ENCODE assay signal across 24 cellular contexts in genomic region chr3:124209426-124209825, GRCh38.
"Had no signal": no experiment of that assay in that cellular context is flagged by ENCODE, and none has a peak within 500 bp of the region (broad histone marks: within the 10 kb centered on the region; RNA-seq: fewer than 3 reads in every experiment).

No MANE protein-coding gene starts in this region.

- H3K9me3 ChIP-seq: gastroesophageal sphincter, heart right ventricle had no signal

- H3K4me1 ChIP-seq: gastroesophageal sphincter had no signal

- H3K27me3 ChIP-seq: gastroesophageal sphincter, heart right ventricle had no signal

- FAIRE-seq: TTC549 had no signal

- H3K36me3 ChIP-seq: gastroesophageal sphincter, heart right ventricle had no signal

- H3K36me3 Mint-ChIP-seq: activated naive CD4-positive, alpha-beta T cell treated with anti-CD3 and anti-CD28 coated beads, Interleukin-2, amount 50 U/mL, for 72 hours; immature natural killer cell had no signal

- H3K4me3 Mint-ChIP-seq: activated CD4-positive, alpha-beta T cell treated with anti-CD3 and anti-CD28 coated beads for 36 hours; activated T-helper 1 cell treated with anti-CD3 and anti-CD28 coated beads, Interleukin-12 subunit alpha, Interleukin-12 subunit beta, Interleukin-2, Interleukin-4 antibody, amounts not matched to agents 30 ng/mL and 10 ng/mL and 1 ng/mL, durations not matched to agents 14 hours and 24 hours and 36 hours; central memory CD8-positive, alpha-beta T cell; immature natural killer cell; nephron progenitor cell; T-helper 2 cell treated with Interferon-gamma antibody and Interleukin-4, amounts not matched to agents 5 μg/mL and 100 μg/mL, for 36 hours had no signal

- H3K27ac ChIP-seq: gastroesophageal sphincter, heart right ventricle had no signal

- H3K27ac Mint-ChIP-seq: activated CD4-positive, alpha-beta T cell treated with anti-CD3 and anti-CD28 coated beads for 36 hours; activated naive CD4-positive, alpha-beta T cell treated with anti-CD3 and anti-CD28 coated beads, Interleukin-2, amount 50 U/mL, for 72 hours; immature natural killer cell; nephron progenitor cell; T-helper 2 cell treated with Interferon-gamma antibody and Interleukin-4, amounts not matched to agents 5 μg/mL and 100 μg/mL, for 36 hours had no signal

- ATAC-seq: activated CD4-positive, alpha-beta T cell treated with anti-CD3 and anti-CD28 coated beads for 36 hours; activated naive CD4-positive, alpha-beta T cell treated with anti-CD3 and anti-CD28 coated beads, Interleukin-2, amount 50 U/mL, for 72 hours; esophagus mucosa; gastroesophageal sphincter; heart right ventricle; left ventricle myocardium superior had no signal

- H3K9me3 Mint-ChIP-seq: activated naive CD4-positive, alpha-beta T cell treated with anti-CD3 and anti-CD28 coated beads, Interleukin-2, amount 50 U/mL, for 72 hours; activated T-helper 1 cell treated with anti-CD3 and anti-CD28 coated beads, Interleukin-12 subunit alpha, Interleukin-12 subunit beta, Interleukin-2, Interleukin-4 antibody, amounts not matched to agents 30 ng/mL and 10 ng/mL and 1 ng/mL, durations not matched to agents 14 hours and 24 hours and 36 hours; central memory CD8-positive, alpha-beta T cell; nephron progenitor cell; T-helper 2 cell treated with Interferon-gamma antibody and Interleukin-4, amounts not matched to agents 5 μg/mL and 100 μg/mL, for 36 hours had no signal

- DNase-seq: activated CD4-positive, alpha-beta T cell treated with anti-CD3 and anti-CD28 coated beads for 36 hours; activated CD4-positive, alpha-beta T cell treated with anti-CD3 and anti-CD28 coated beads, Interleukin-2, amount 50 U/mL, for 48 hours; activated gamma-delta T cell treated with Interleukin-2 at 50 U/mL for 16 hours; amygdala; cortex of kidney; effector CD8-positive, alpha-beta T cell; heart right ventricle; immature natural killer cell; left ventricle myocardium superior; nephron progenitor cell; nucleus accumbens; posterior cingulate gyrus; retina; stimulated activated CD4-positive, alpha-beta T cell treated with anti-CD3 and anti-CD28 coated beads, Interleukin-12 subunit alpha, Interleukin-12 subunit beta, amount 100 ng/mL, for 4 hours; stimulated activated CD4-positive, alpha-beta T cell treated with anti-CD3 and anti-CD28 coated beads, Interleukin-1b, Interleukin-23, amount 100 ng/mL, for 48 hours; stimulated activated CD8-positive, alpha-beta memory T cell treated with anti-CD3 and anti-CD28 coated beads, Interleukin-4, amount 100 ng/mL, for 48 hours; stimulated activated naive CD4-positive, alpha-beta T cell had no signal

- H3K4me3 ChIP-seq: gastroesophageal sphincter, heart right ventricle had no signal

- H3K4me1 Mint-ChIP-seq: activated CD4-positive, alpha-beta T cell treated with anti-CD3 and anti-CD28 coated beads for 36 hours; central memory CD8-positive, alpha-beta T cell; immature natural killer cell had no signal
